In the genomic region with DNA sequence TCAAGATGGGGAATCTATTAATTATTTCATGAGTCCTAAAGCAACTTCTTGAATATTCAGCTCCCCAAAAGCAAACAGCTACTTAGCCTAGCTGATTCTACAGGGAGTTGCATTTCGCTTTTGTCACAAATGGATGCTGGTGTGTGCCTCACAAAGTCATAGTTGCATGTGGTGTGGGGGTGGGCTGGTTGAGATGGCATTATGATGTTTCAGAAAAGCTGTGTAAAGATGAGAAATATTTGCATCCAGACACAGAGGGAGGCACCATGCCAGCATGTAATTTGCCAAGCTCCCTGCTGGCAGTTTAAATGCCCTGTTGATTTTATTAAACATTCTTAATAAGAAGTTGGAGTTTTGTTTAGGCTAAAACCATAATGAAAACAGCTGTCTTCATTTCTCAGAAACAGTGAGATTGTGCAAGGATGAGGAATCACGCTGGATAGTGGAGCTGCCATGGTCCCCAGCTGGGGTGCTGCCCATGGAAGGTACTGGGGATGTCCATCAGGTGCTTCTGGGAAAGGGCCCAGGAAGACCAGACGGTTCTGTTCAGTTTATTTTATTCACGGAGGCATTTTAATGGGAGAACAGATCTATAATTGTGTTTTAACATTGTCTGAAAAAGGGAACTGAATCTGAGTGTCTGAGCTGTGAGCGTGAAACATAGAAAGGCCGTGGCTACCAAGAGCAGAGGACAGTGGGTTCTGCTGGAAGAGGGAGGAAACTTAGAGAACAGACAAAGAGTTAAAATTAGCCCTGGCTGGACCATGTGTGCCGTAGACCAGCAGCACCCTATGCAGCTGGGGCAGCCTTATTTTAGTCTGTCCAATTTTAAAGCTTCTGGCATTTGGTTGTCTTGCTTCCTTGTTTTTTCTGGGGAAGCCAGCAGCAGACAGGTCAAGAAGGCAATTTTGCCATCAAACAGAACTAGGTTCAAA, we compare ENCODE assay signal across 11 cellular contexts.
DNase-seq lines count a peak whose midpoint lies in the region; ATAC-seq, FAIRE-seq and TF ChIP-seq lines count a peak whose summit lies in the region.
"Had no signal": no experiment of that assay in that cellular context is flagged by ENCODE, and none has a peak within 500 bp of the region (broad histone marks: within the 10 kb centered on the region; RNA-seq: fewer than 3 reads in every experiment).

No MANE protein-coding gene starts in this region.

- no TSS peak for BruUV-seq in OCI-LY7 (replicated peaks; lab: Mats Ljungman, UMichigan)

- TF ChIP-seq CTCF in OCI-LY7 (conservative IDR thresholded peaks at IDR 0.05; ENCODE audit: low read length): no peak
- TF ChIP-seq CTCF in ovary (IDR thresholded peaks at IDR 0.05): no peak

- peaks cover 0 to 16% (median 3%) of the 10 kb centered on the region in 3 donors for H3K36me3 Mint-ChIP-seq in naive thymus-derived CD8-positive, alpha-beta T cell

- H3K36me3 ChIP-seq in OCI-LY7 (ENCODE audit: insufficient read depth, low read length) (no peaks in the 10 kb centered on the region), ovary (no peaks in the 10 kb centered on the region)

- H3K27me3 ChIP-seq in ovary: no peaks in the 10 kb centered on the region

- FAIRE-seq in GM18507 (lab: Jason Lieb, UNC): peak; percentile 72

- no peak for TF ChIP-seq EP300 in ovary (IDR thresholded peaks at IDR 0.05)

- no peaks in the 10 kb centered on the region for H3K79me2 ChIP-seq in OCI-LY7 (ENCODE audit: insufficient read depth, low read depth, low read length)

- no peak overlapping the region for H3K4me3 ChIP-seq in OCI-LY7 (ENCODE audit: low read depth, low read length, poor library complexity, severe bottlenecking)
- no peak overlapping the region for H3K4me3 ChIP-seq in ovary
- H3K4me3 ChIP-seq: psoas muscle had no signal

- DNase-seq in GM18507 (ENCODE audit: extremely low spot score, insufficient read length, low read depth) (no peak), OCI-LY7 (ENCODE audit: low spot score) (peak; percentile 43), ovary (no peak), left lobe of liver (ENCODE audit: low spot score) (no peak), GM19240 (ENCODE audit: insufficient read length, low spot score) (no peak), activated gamma-delta T cell (lab: John Stamatoyannopoulos, UW) (no peak)
- no peak for DNase-seq in naive thymus-derived CD8-positive, alpha-beta T cell
- DNase-seq: effector memory CD4-positive, alpha-beta T cell; psoas muscle; SHP77 had no signal

- H2AFZ ChIP-seq in OCI-LY7 (ENCODE audit: low read length): no peak overlapping the region

- CTCF ChIA-PET in OCI-LY7 (lab: Charles Lee; ENCODE audit: unreplicated experiment): no interaction called here

- no peaks in the 10 kb centered on the region for H3K9me2 ChIP-seq in OCI-LY7 (ENCODE audit: insufficient read depth, low read length)

- no peak for TF ChIP-seq POLR2A in ovary (IDR thresholded peaks at IDR 0.05)

- H3K27ac Mint-ChIP-seq in naive thymus-derived CD8-positive, alpha-beta T cell: peak overlapping the region in 7 of 10 donors; percentile 34 to 86 (median 52)

- H3K4me2 ChIP-seq in OCI-LY7 (ENCODE audit: low read length): peak overlapping the region; percentile 53

- ATAC-seq in HG02763 (IDR thresholded peaks at IDR 0.05; ENCODE audit: unreplicated experiment) (peak; percentile 66), left lobe of liver (no peak)
- ATAC-seq in naive thymus-derived CD8-positive, alpha-beta T cell: no peak

- no peaks in the 10 kb centered on the region for H4K20me1 ChIP-seq in OCI-LY7 (ENCODE audit: insufficient read depth, low read length)

- peak overlapping the region in 2 of 10 donors; percentile 16 to 29 for H3K4me3 Mint-ChIP-seq in naive thymus-derived CD8-positive, alpha-beta T cell

- H3K4me1 Mint-ChIP-seq in naive thymus-derived CD8-positive, alpha-beta T cell: peaks cover 11 to 49% (median 36%) of the 10 kb centered on the region in 4 donors

- POLR2A ChIA-PET in OCI-LY7 (lab: Charles Lee): interaction anchor here (0.7 to 2.7 kb wide), 8 partner anchors 10 to 66 kb away, joined by 3 to 10 read pairs (median 3); no protein-coding TSS in a partner anchor
- POLR2A ChIA-PET in naive thymus-derived CD8-positive, alpha-beta T cell (lab: Charles Lee): no interaction called here

- H3K27me3 Mint-ChIP-seq in naive thymus-derived CD8-positive, alpha-beta T cell: no peaks in the 10 kb centered on the region

- H3K4me1 ChIP-seq in OCI-LY7 (ENCODE audit: insufficient read depth, low read length, poor library complexity, severe bottlenecking) (peaks cover 15% of the 10 kb centered on the region), ovary (ENCODE audit: insufficient read depth) (peaks cover 3% of the 10 kb centered on the region)

- peaks cover 0 to 1% (median 0%) of the 10 kb centered on the region in 9 donors for H3K9me3 Mint-ChIP-seq in naive thymus-derived CD8-positive, alpha-beta T cell

- H3K9me3 ChIP-seq in OCI-LY7 (ENCODE audit: low read length) (peaks cover 19% of the 10 kb centered on the region), ovary (no peaks in the 10 kb centered on the region)
- H3K9me3 ChIP-seq: psoas muscle had no signal

- 27 to 32% (median 31%) methylated on average over 7 of the region's 7 CpGs for WGBS in ovary, 3 donors

- H3K27ac ChIP-seq in OCI-LY7 (ENCODE audit: low read depth, low read length, poor library complexity, severe bottlenecking): no peak overlapping the region
- no peak overlapping the region for H3K27ac ChIP-seq in ovary
- H3K27ac ChIP-seq: psoas muscle had no signal

- intact Hi-C loops in OCI-LY7 (cut with micrococcal nuclease; ENCODE audit: unreplicated experiment): no loop called here
- intact Hi-C loops in ovary (cut with DNase I): no loop called here
